In genomic region chr12:57693659-57694458, GRCh38 we compare ENCODE assay signal across 8 cellular contexts. TPM values are rescaled to one million over a fixed set of nuclear protein-coding genes. Genes with fewer than 3 reads are reported as not detected.
A peak's percentile ranks its signal among the peaks of the same experiment; 100 is the strongest.
DNase-seq lines count a peak whose midpoint lies in the region; ATAC-seq and TF ChIP-seq lines count a peak whose summit lies in the region.

Gene OS9 (plus strand): TSS chr12:57694132. CDS start chr12:57694162, 30 bp downstream.

- peak within 1 kb of the TSS in 1 of 2 donors; percentile 63 for H3K27ac ChIP-seq in ovary
- peak within 1 kb of the TSS; percentile 81 for H3K27ac ChIP-seq in tibial artery

- H3K4me1 Mint-ChIP-seq in activated naive CD8-positive, alpha-beta T cell treated with anti-CD3 and anti-CD28 coated beads, Interleukin-2, amount 10 ng/mL, durations not matched to agents 7 days and 5 days, result peaks cover 4% of the 10 kb centered on the region

- H3K9me3 ChIP-seq in ovary (no peaks in the 10 kb centered on the region), tibial artery (no peaks in the 10 kb centered on the region)

- no peaks in the 10 kb centered on the region for H3K9me3 Mint-ChIP-seq in activated naive CD8-positive, alpha-beta T cell treated with anti-CD3 and anti-CD28 coated beads, Interleukin-2, amount 10 ng/mL, durations not matched to agents 7 days and 5 days

- ATAC-seq in HG02623 (IDR thresholded peaks at IDR 0.05; ENCODE audit: unreplicated experiment) (peak; percentile 96), Right ventricle myocardium inferior (peak; percentile 99)
- peak; percentile 99 for ATAC-seq in activated naive CD8-positive, alpha-beta T cell treated with anti-CD3 and anti-CD28 coated beads, Interleukin-2, amount 10 ng/mL, durations not matched to agents 7 days and 5 days (ENCODE audit: low read depth)

- no peaks in the 10 kb centered on the region for H3K27me3 ChIP-seq in ovary
- no peaks in the 10 kb centered on the region for H3K27me3 ChIP-seq in tibial artery

- TF ChIP-seq POLR2A in ovary (IDR thresholded peaks at IDR 0.05), result peak; percentile 51

- TF ChIP-seq CTCF in GM12864 (IDR thresholded peaks at IDR 0.05; ENCODE audit: low read depth, low read length, missing control alignments), result peak; percentile 71
- TF ChIP-seq CTCF in ovary (IDR thresholded peaks at IDR 0.05), result peak; percentile 77 to 88 (median 82)
- TF ChIP-seq CTCF in tibial artery (IDR thresholded peaks at IDR 0.05), result peak; percentile 69 to 83

- peaks cover 4% of the 10 kb centered on the region for H3K4me1 ChIP-seq in ovary (ENCODE audit: insufficient read depth)
- peaks cover 0 to 13% (median 11%) of the 10 kb centered on the region in 4 donors for H3K4me1 ChIP-seq in tibial artery

- intact Hi-C loops in Right ventricle myocardium inferior (cut with DNase I) (no loop called here), ovary (cut with DNase I) (no loop called here), tibial artery (cut with DNase I; ENCODE audit: low total_unique reads) (loop anchor here (5.0 kb wide), 1 partner anchor 62 kb away; the partner anchor contains the start of gene B4GALNT1)

- H3K4me3 Mint-ChIP-seq in activated naive CD8-positive, alpha-beta T cell treated with anti-CD3 and anti-CD28 coated beads, Interleukin-2, amount 10 ng/mL, durations not matched to agents 7 days and 5 days, result no peak within 1 kb of the TSS

- no peaks in the 10 kb centered on the region for H3K36me3 ChIP-seq in ovary
- H3K36me3 ChIP-seq in tibial artery, result peaks cover 17 to 33% (median 27%) of the 10 kb centered on the region in 3 donors

- no peak for TF ChIP-seq EP300 in ovary (IDR thresholded peaks at IDR 0.05)

- peaks cover 27% of the 10 kb centered on the region for H3K36me3 Mint-ChIP-seq in activated naive CD8-positive, alpha-beta T cell treated with anti-CD3 and anti-CD28 coated beads, Interleukin-2, amount 10 ng/mL, durations not matched to agents 7 days and 5 days

- peaks cover 16% of the 10 kb centered on the region for H3K27me3 Mint-ChIP-seq in activated naive CD8-positive, alpha-beta T cell treated with anti-CD3 and anti-CD28 coated beads, Interleukin-2, amount 10 ng/mL, durations not matched to agents 7 days and 5 days

- POLR2A ChIA-PET in activated naive CD8-positive, alpha-beta T cell treated with anti-CD3 and anti-CD28 coated beads, Interleukin-2, amount 10 ng/mL, durations not matched to agents 7 days and 5 days (lab: Charles Lee), result interaction anchor here (1.1 to 2.5 kb wide), 4 partner anchors 25 to 101 kb away, joined by 3 to 6 read pairs (median 4); partner anchors contain the start of gene TSPAN31

- WGBS in ovary, 3 donors, result 0% methylated on average over 45 of the region's 45 CpGs

- H3K4me3 ChIP-seq in GM12864 (ENCODE audit: low read depth, low read length), result peak within 1 kb of the TSS; percentile 70
- H3K4me3 ChIP-seq in ovary, result peak within 1 kb of the TSS; percentile 85
- H3K4me3 ChIP-seq in tibial artery, result peak within 1 kb of the TSS; percentile 81 to 86

- no peak within 1 kb of the TSS for H3K27ac Mint-ChIP-seq in activated naive CD8-positive, alpha-beta T cell treated with anti-CD3 and anti-CD28 coated beads, Interleukin-2, amount 10 ng/mL, durations not matched to agents 7 days and 5 days

- DNase-seq in GM12864 (ENCODE audit: low read depth) (peak; percentile 100), NCI-H1092 treated with DMSO at 0.1 percent for 48 hours (lab: John Stamatoyannopoulos, UW) (peak; percentile 98), SKM-1 (lab: John Stamatoyannopoulos, UW; ENCODE audit: unreplicated experiment) (peak; percentile 85), Right ventricle myocardium inferior (ENCODE audit: missing footprints) (peak; percentile 97), ovary (peak; percentile 90 to 98 (median 95)), tibial artery (peak; percentile 98 to 99)
- peak; percentile 84 for DNase-seq in activated naive CD8-positive, alpha-beta T cell treated with anti-CD3 and anti-CD28 coated beads, Interleukin-2, amount 10 ng/mL, durations not matched to agents 7 days and 5 days

RNA-seq across cellular contexts. Expression of gene OS9, which starts in this region (rescaled TPM):
- 100 to 1,000 TPM; 135 to 140 TPM for total RNA-seq in activated naive CD8-positive, alpha-beta T cell treated with anti-CD3 and anti-CD28 coated beads, Interleukin-2, amount 10 ng/mL, durations not matched to agents 7 days and 5 days
- total RNA-seq in Right ventricle myocardium inferior (110 TPM), ovary (100 to 1,000 TPM; 128 to 227 (median 200) TPM)
- 100 to 1,000 TPM; 197 to 387 TPM for polyA plus RNA-seq in ovary
